ENCODE assay signal across 2 cellular contexts in genomic region chr11:70358797-70359196, GRCh38.
TF ChIP-seq lines count a peak whose summit lies in the region.

No MANE protein-coding gene starts in this region.

TF ChIP-seq in HepG2, 621 proteins besides CTCF, POLR2A, EP300 and RAD21:
- TF ChIP-seq ZNF570 (CRISPR knock-in tag; IDR thresholded peaks at IDR 0.05; ENCODE audit: borderline replicate concordance) (no peak), MAFK (conservative IDR thresholded peaks at IDR 0.05 in 1 of 2, IDR thresholded peaks at IDR 0.05 in 1 of 2; ENCODE audit: low read length in 2 of 2) (no peak), EHMT2 (IDR thresholded peaks at IDR 0.05; ENCODE audit: borderline replicate concordance, low read depth, low read length) (no peak), ZSCAN5A (CRISPR knock-in tag; IDR thresholded peaks at IDR 0.05; ENCODE audit: borderline replicate concordance) (no peak)

TF ChIP-seq in WTC11, 78 proteins besides CTCF, POLR2A, EP300 and RAD21:
- TF ChIP-seq NFATC4 (CRISPR knock-in tag; IDR thresholded peaks at IDR 0.05) (no peak), RELA (CRISPR knock-in tag; IDR thresholded peaks at IDR 0.05; ENCODE audit: borderline replicate concordance) (no peak), ZNF532 (CRISPR knock-in tag; IDR thresholded peaks at IDR 0.05; ENCODE audit: borderline replicate concordance) (no peak), TEAD1 (CRISPR knock-in tag; IDR thresholded peaks at IDR 0.05) (no peak), TP53 (CRISPR knock-in tag; IDR thresholded peaks at IDR 0.05) (no peak), ZBTB43 (CRISPR knock-in tag; IDR thresholded peaks at IDR 0.05) (no peak), IRF1 (CRISPR knock-in tag; IDR thresholded peaks at IDR 0.05) (no peak), ZBTB21 (CRISPR knock-in tag; IDR thresholded peaks at IDR 0.05; ENCODE audit: borderline replicate concordance) (no peak), ZNF425 (CRISPR knock-in tag; conservative IDR thresholded peaks at IDR 0.05) (no peak)
- TF ChIP-seq, protein P1, sequence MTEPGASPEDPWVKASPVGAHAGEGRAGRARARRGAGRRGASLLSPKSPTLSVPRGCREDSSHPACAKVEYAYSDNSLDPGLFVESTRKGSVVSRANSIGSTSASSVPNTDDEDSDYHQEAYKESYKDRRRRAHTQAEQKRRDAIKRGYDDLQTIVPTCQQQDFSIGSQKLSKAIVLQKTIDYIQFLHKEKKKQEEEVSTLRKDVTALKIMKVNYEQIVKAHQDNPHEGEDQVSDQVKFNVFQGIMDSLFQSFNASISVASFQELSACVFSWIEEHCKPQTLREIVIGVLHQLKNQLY (CRISPR knock-in tag; IDR thresholded peaks at IDR 0.05), result no peak
- TF ChIP-seq, protein P2, sequence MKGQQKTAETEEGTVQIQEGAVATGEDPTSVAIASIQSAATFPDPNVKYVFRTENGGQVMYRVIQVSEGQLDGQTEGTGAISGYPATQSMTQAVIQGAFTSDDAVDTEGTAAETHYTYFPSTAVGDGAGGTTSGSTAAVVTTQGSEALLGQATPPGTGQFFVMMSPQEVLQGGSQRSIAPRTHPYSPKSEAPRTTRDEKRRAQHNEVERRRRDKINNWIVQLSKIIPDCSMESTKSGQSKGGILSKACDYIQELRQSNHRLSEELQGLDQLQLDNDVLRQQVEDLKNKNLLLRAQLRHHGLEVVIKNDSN (CRISPR knock-in tag; IDR thresholded peaks at IDR 0.05), result no peak
